ENCODE assay signal across 1 cellular context in genomic region chr3:32584660-32585059, GRCh38.
TF ChIP-seq lines count a peak whose summit lies in the region.

No MANE protein-coding gene starts in this region.

TF ChIP-seq in IMR-90, 13 proteins besides CTCF, POLR2A, EP300 and RAD21:
- TF ChIP-seq ELK1 (IDR thresholded peaks at IDR 0.05; ENCODE audit: borderline replicate concordance, low read depth, low read length): no peak
- no peak for TF ChIP-seq FOS (IDR thresholded peaks at IDR 0.05; ENCODE audit: low read depth, low read length)
